ENCODE assay signal across 9 cellular contexts in the genomic region with DNA sequence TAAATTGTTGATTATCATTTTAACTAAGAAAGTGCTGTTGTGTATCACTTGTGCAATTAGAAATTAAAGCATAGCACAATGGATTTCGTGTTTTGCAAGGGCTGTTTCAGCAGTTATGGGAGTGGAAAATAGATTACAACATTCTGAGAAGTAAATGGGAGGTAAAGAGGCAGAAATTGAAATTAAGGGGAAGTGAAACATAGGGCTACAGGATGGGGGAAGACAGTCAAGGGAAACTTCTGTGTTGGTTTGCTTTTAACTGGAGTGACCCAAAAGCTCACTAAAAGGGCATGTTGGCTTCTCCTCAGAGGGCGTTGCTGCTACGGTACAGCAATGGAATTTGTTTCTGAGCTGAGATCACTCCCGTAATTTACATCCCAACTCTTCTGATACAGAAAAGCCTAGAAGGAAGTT.
DNase-seq lines count a peak whose midpoint lies in the region; ATAC-seq and TF ChIP-seq lines count a peak whose summit lies in the region.
"Had no signal": no experiment of that assay in that cellular context is flagged by ENCODE, and none has a peak within 500 bp of the region (broad histone marks: within the 10 kb centered on the region; RNA-seq: fewer than 3 reads in every experiment).

No MANE protein-coding gene starts in this region.

- TF ChIP-seq EP300 in suprapubic skin (IDR thresholded peaks at IDR 0.05), result no peak

- H3K27ac Mint-ChIP-seq in T-helper 2 cell treated with Interferon-gamma antibody and Interleukin-4, amounts not matched to agents 5 μg/mL and 100 μg/mL, for 36 hours, result no peak overlapping the region

- TF ChIP-seq CTCF in coronary artery (IDR thresholded peaks at IDR 0.05) (no peak), suprapubic skin (IDR thresholded peaks at IDR 0.05) (no peak)

- peaks cover 19% of the 10 kb centered on the region for H3K4me1 Mint-ChIP-seq in T-helper 2 cell treated with Interferon-gamma antibody and Interleukin-4, amounts not matched to agents 5 μg/mL and 100 μg/mL, for 36 hours (ENCODE audit: low read depth)

- peaks cover 46% of the 10 kb centered on the region for H3K4me1 ChIP-seq in suprapubic skin

- no peak overlapping the region for H3K4me3 Mint-ChIP-seq in T-helper 2 cell treated with Interferon-gamma antibody and Interleukin-4, amounts not matched to agents 5 μg/mL and 100 μg/mL, for 36 hours

- H3K27me3 ChIP-seq in suprapubic skin, result no peaks in the 10 kb centered on the region

- H3K4me3 ChIP-seq in coronary artery (no peak overlapping the region), suprapubic skin (no peak overlapping the region)

- H3K9me3 Mint-ChIP-seq in T-helper 2 cell treated with Interferon-gamma antibody and Interleukin-4, amounts not matched to agents 5 μg/mL and 100 μg/mL, for 36 hours, result no peaks in the 10 kb centered on the region

- no peaks in the 10 kb centered on the region for H3K36me3 ChIP-seq in suprapubic skin

- H3K27ac ChIP-seq in coronary artery (peak overlapping the region in 1 of 2 donors; percentile 69), suprapubic skin (peak overlapping the region; percentile 42)
- H3K27ac ChIP-seq: KMS-11 had no signal

- no peaks in the 10 kb centered on the region for H3K27me3 Mint-ChIP-seq in T-helper 2 cell treated with Interferon-gamma antibody and Interleukin-4, amounts not matched to agents 5 μg/mL and 100 μg/mL, for 36 hours (ENCODE audit: low read depth)

- no peaks in the 10 kb centered on the region for H3K36me3 Mint-ChIP-seq in T-helper 2 cell treated with Interferon-gamma antibody and Interleukin-4, amounts not matched to agents 5 μg/mL and 100 μg/mL, for 36 hours (ENCODE audit: low read depth)

- H3K9me3 ChIP-seq in suprapubic skin, result no peaks in the 10 kb centered on the region

- WGBS in suprapubic skin, result 9% methylated on average over 4 of the region's 4 CpGs

- DNase-seq in coronary artery (ENCODE audit: low spot score) (peak; percentile 47), suprapubic skin (ENCODE audit: low spot score in 2 of 2) (peak; percentile 23 to 25), NCI-H510A (lab: John Stamatoyannopoulos, UW) (no peak), DMS 273 treated with DMSO at 0.1 percent for 48 hours (lab: John Stamatoyannopoulos, UW) (no peak), DMS79 treated with DMSO at 0.1 percent for 48 hours (lab: John Stamatoyannopoulos, UW) (no peak)
- no peak for DNase-seq in T-helper 2 cell treated with Interferon-gamma antibody and Interleukin-4, amounts not matched to agents 5 μg/mL and 100 μg/mL, for 36 hours (ENCODE audit: low spot score)

- TF ChIP-seq POLR2A in suprapubic skin (IDR thresholded peaks at IDR 0.05), result no peak

- ATAC-seq in GM19463 (IDR thresholded peaks at IDR 0.05; ENCODE audit: unreplicated experiment) (peak; percentile 48), HG03521 (IDR thresholded peaks at IDR 0.05; ENCODE audit: unreplicated experiment) (peak; percentile 42)

Comparison
In these comparisons a context has a peak if more than half of its experiments do, and no peak if none do; other contexts are left out.
1. DNase-seq: peak in coronary artery (single experiment) and suprapubic skin (2 of 2); none in NCI-H510A (single experiment), DMS 273 treated with DMSO at 0.1 percent for 48 hours (single experiment), DMS79 treated with DMSO at 0.1 percent for 48 hours (single experiment) and T-helper 2 cell treated with Interferon-gamma antibody and Interleukin-4, amounts not matched to agents 5 μg/mL and 100 μg/mL, for 36 hours (single experiment).